20 cellular contexts compared by ENCODE assay signal in genomic region chr6:156658596-156659316, GRCh38.
DNase-seq lines count a peak whose midpoint lies in the region; ATAC-seq, FAIRE-seq and TF ChIP-seq lines count a peak whose summit lies in the region.
"Had no signal": no experiment of that assay in that cellular context is flagged by ENCODE, and none has a peak within 500 bp of the region (broad histone marks: within the 10 kb centered on the region; RNA-seq: fewer than 3 reads in every experiment).

No MANE protein-coding gene starts in this region.

- BruUV-seq in Calu3 (replicated peaks; lab: Mats Ljungman, UMichigan): no TSS peak

- H3K4me1 ChIP-seq in heart right ventricle (peaks cover 5 to 26% (median 20%) of the 10 kb centered on the region in 9 donors), astrocyte (ENCODE audit: insufficient read depth, low read length) (peaks cover 15% of the 10 kb centered on the region), mesenchymal stem cell (ENCODE audit: control insufficient read depth, insufficient read depth, low read depth, low read length) (peaks cover 2% of the 10 kb centered on the region), prostate gland (replicated peaks) (no peaks in the 10 kb centered on the region)

- no peak overlapping the region for H2BK120ac ChIP-seq in mesenchymal stem cell (ENCODE audit: low read depth, low read length)

- ATAC-seq in heart right ventricle: peak in 6 of 8 donors; percentile 6 to 42 (median 26)
- no peak for ATAC-seq in natural killer cell treated with Interleukin-12 subunit alpha and Interleukin-12 subunit beta and Interleukin-15 and Interleukin-18, amount 100 ng/mL, for 72 hours
- no peak for ATAC-seq in HG03378 (IDR thresholded peaks at IDR 0.05; ENCODE audit: unreplicated experiment)
- ATAC-seq: naive thymus-derived CD8-positive, alpha-beta T cell had no signal

- H4K8ac ChIP-seq in mesenchymal stem cell (ENCODE audit: low read length): no peak overlapping the region

- H4K20me1 ChIP-seq in astrocyte (ENCODE audit: insufficient read depth, low read length): no peaks in the 10 kb centered on the region

- H3K18ac ChIP-seq in mesenchymal stem cell (ENCODE audit: low read depth in 1 of 2, low read length in 2 of 2): no peak overlapping the region

- no peak overlapping the region for H2BK5ac ChIP-seq in mesenchymal stem cell (ENCODE audit: low read depth, low read length, poor library complexity, severe bottlenecking)

- no peak overlapping the region for H2BK12ac ChIP-seq in mesenchymal stem cell (ENCODE audit: low read length in 2 of 2)

- no peak overlapping the region for H3K14ac ChIP-seq in mesenchymal stem cell (ENCODE audit: low read length in 2 of 2)

- H3K23ac ChIP-seq in mesenchymal stem cell (ENCODE audit: low read length in 2 of 2): no peak overlapping the region

- no peak overlapping the region for H3K4ac ChIP-seq in mesenchymal stem cell (ENCODE audit: low read depth in 1 of 2, low read length in 2 of 2)

- H2AK5ac ChIP-seq in mesenchymal stem cell (ENCODE audit: low read length, severe bottlenecking): no peak overlapping the region

- peak overlapping the region; percentile 32 for H2AFZ ChIP-seq in astrocyte (ENCODE audit: low read depth, low read length)
- H2AFZ ChIP-seq in mesenchymal stem cell (ENCODE audit: low read depth, low read length): no peak overlapping the region

- WGBS in heart right ventricle, 2 donors: 46 to 62% methylated on average over 8 of the region's 8 CpGs
- WGBS in mesenchymal stem cell: 79% methylated on average over 8 of the region's 8 CpGs
- WGBS in prostate gland: 55% methylated on average over 8 of the region's 8 CpGs

- H3K79me2 ChIP-seq in astrocyte (ENCODE audit: insufficient read depth, low read length): no peaks in the 10 kb centered on the region

- H3K36me3 Mint-ChIP-seq in astrocyte (ENCODE audit: low read depth, unreplicated experiment): no peaks in the 10 kb centered on the region
- H3K36me3 Mint-ChIP-seq in Calu3 (ENCODE audit: insufficient read depth, unreplicated experiment): peaks cover 4% of the 10 kb centered on the region
- H3K36me3 Mint-ChIP-seq in natural killer cell treated with Interleukin-12 subunit alpha and Interleukin-12 subunit beta and Interleukin-15 and Interleukin-18, amount 100 ng/mL, for 72 hours: no peaks in the 10 kb centered on the region
- H3K36me3 Mint-ChIP-seq: CD4-positive, alpha-beta memory T cell had no signal

- H3K27me3 ChIP-seq in heart right ventricle: no peaks in the 10 kb centered on the region
- H3K27me3 ChIP-seq in astrocyte (ENCODE audit: insufficient read depth, low read length): no peaks in the 10 kb centered on the region
- H3K27me3 ChIP-seq in mesenchymal stem cell (ENCODE audit: control insufficient read depth in 1 of 2, insufficient read depth in 1 of 2, low read length in 2 of 2): no peaks in the 10 kb centered on the region
- no peaks in the 10 kb centered on the region for H3K27me3 ChIP-seq in prostate gland (replicated peaks; ENCODE audit: insufficient read depth)
- H3K27me3 ChIP-seq: esophagus squamous epithelium had no signal

- H3K4me3 Mint-ChIP-seq in astrocyte (ENCODE audit: unreplicated experiment) (no peak overlapping the region), Calu3 (ENCODE audit: low read depth, unreplicated experiment) (no peak overlapping the region)
- H3K4me3 Mint-ChIP-seq in natural killer cell treated with Interleukin-12 subunit alpha and Interleukin-12 subunit beta and Interleukin-15 and Interleukin-18, amount 100 ng/mL, for 72 hours: no peak overlapping the region
- H3K4me3 Mint-ChIP-seq: activated naive CD4-positive, alpha-beta T cell treated with anti-CD3 and anti-CD28 coated beads for 36 hours; naive thymus-derived CD8-positive, alpha-beta T cell; T-helper 2 cell treated with Interferon-gamma antibody and Interleukin-4, amounts not matched to agents 5 μg/mL and 100 μg/mL, for 36 hours had no signal

- H3K4me1 Mint-ChIP-seq in astrocyte (ENCODE audit: low read depth, unreplicated experiment): peaks cover 5% of the 10 kb centered on the region
- H3K4me1 Mint-ChIP-seq in Calu3 (ENCODE audit: low read depth, unreplicated experiment): peaks cover 19% of the 10 kb centered on the region
- H3K4me1 Mint-ChIP-seq in natural killer cell treated with Interleukin-12 subunit alpha and Interleukin-12 subunit beta and Interleukin-15 and Interleukin-18, amount 100 ng/mL, for 72 hours (ENCODE audit: low read depth in 2 of 2): peaks cover 0 to 7% of the 10 kb centered on the region in 2 donors

- no peak for FAIRE-seq in astrocyte (lab: Jason Lieb, UNC)
- FAIRE-seq: A204.1 had no signal

- CTCF ChIA-PET in Calu3 (lab: Charles Lee): no interaction called here

- H3K4me2 ChIP-seq in astrocyte (ENCODE audit: low read length) (peak overlapping the region; percentile 63), mesenchymal stem cell (ENCODE audit: low read length, poor library complexity, severe bottlenecking) (no peak overlapping the region)

- H3K4me3 ChIP-seq in heart right ventricle (peak overlapping the region in 1 of 10 donors; percentile 1), astrocyte (ENCODE audit: insufficient read depth, low read depth, low read length) (peak overlapping the region; percentile 25), mesenchymal stem cell (ENCODE audit: insufficient read depth in 1 of 2, low read depth in 1 of 2, low read length in 2 of 2) (peak overlapping the region in 1 of 2 experiments; percentile 61), prostate gland (no peak overlapping the region)
- H3K4me3 ChIP-seq: esophagus squamous epithelium, tibial artery had no signal

- no peak for DNase-seq in heart right ventricle
- DNase-seq in cardiac septum (ENCODE audit: low spot score): no peak
- peak; percentile 52 for DNase-seq in astrocyte (ENCODE audit: low read depth)
- DNase-seq in mesenchymal stem cell: no peak
- no peak for DNase-seq in Calu3
- DNase-seq in natural killer cell treated with Interleukin-12 subunit alpha and Interleukin-12 subunit beta and Interleukin-15 and Interleukin-18, amount 100 ng/mL, for 72 hours (ENCODE audit: low spot score): no peak
- DNase-seq in prostate gland (ENCODE audit: low spot score): no peak
- DNase-seq: activated CD4-positive, CD25-positive, alpha-beta regulatory T cell treated with anti-CD3 and anti-CD28 coated beads, Interleukin-2, amount 50 U/mL, for 72 hours; activated naive CD4-positive, alpha-beta T cell treated with anti-CD3 and anti-CD28 coated beads for 36 hours; esophagus squamous epithelium; naive thymus-derived CD8-positive, alpha-beta T cell; NCI-H2171 treated with DMSO at 0.1 percent for 48 hours; retina; stimulated activated CD4-positive, alpha-beta T cell treated with anti-CD3 and anti-CD28 coated beads, Interleukin-2, amount 100 ng/mL, for 48 hours; stimulated activated CD8-positive, alpha-beta memory T cell treated with anti-CD3 and anti-CD28 coated beads, Interleukin-4, amount 100 ng/mL, for 48 hours; tibial artery had no signal

- no peak for TF ChIP-seq POLR2A in prostate gland (IDR thresholded peaks at IDR 0.05)

- H3K9me3 Mint-ChIP-seq in astrocyte (ENCODE audit: unreplicated experiment): no peaks in the 10 kb centered on the region
- H3K9me3 Mint-ChIP-seq in Calu3 (ENCODE audit: low read depth, unreplicated experiment): no peaks in the 10 kb centered on the region
- H3K9me3 Mint-ChIP-seq in natural killer cell treated with Interleukin-12 subunit alpha and Interleukin-12 subunit beta and Interleukin-15 and Interleukin-18, amount 100 ng/mL, for 72 hours: no peaks in the 10 kb centered on the region
- H3K9me3 Mint-ChIP-seq: T-helper 2 cell treated with Interferon-gamma antibody and Interleukin-4, amounts not matched to agents 5 μg/mL and 100 μg/mL, for 36 hours had no signal

- H3K9me3 ChIP-seq in heart right ventricle: no peaks in the 10 kb centered on the region
- no peaks in the 10 kb centered on the region for H3K9me3 ChIP-seq in astrocyte (ENCODE audit: insufficient read depth, low read depth, low read length)
- H3K9me3 ChIP-seq in mesenchymal stem cell (ENCODE audit: control insufficient read depth, low read length): no peaks in the 10 kb centered on the region
- no peaks in the 10 kb centered on the region for H3K9me3 ChIP-seq in prostate gland
- H3K9me3 ChIP-seq: esophagus squamous epithelium, tibial artery had no signal

- H3K36me3 ChIP-seq in heart right ventricle (no peaks in the 10 kb centered on the region), astrocyte (ENCODE audit: insufficient read depth, low read length) (no peaks in the 10 kb centered on the region), mesenchymal stem cell (ENCODE audit: control insufficient read depth in 1 of 2, insufficient read depth in 2 of 2, low read depth in 1 of 2, low read length in 2 of 2) (no peaks in the 10 kb centered on the region), prostate gland (no peaks in the 10 kb centered on the region)
- H3K36me3 ChIP-seq: esophagus squamous epithelium, tibial artery had no signal

- no peak for TF ChIP-seq CTCF in heart right ventricle (IDR thresholded peaks at IDR 0.05)
- no peak for TF ChIP-seq CTCF in astrocyte (IDR thresholded peaks at IDR 0.05; ENCODE audit: insufficient read depth, low read depth, low read length)
- no peak for TF ChIP-seq CTCF in Calu3 (IDR thresholded peaks at IDR 0.05; ENCODE audit: unreplicated experiment)
- no peak for TF ChIP-seq CTCF in prostate gland (IDR thresholded peaks at IDR 0.05)

- H3K27ac ChIP-seq in heart right ventricle: no peak overlapping the region
- H3K27ac ChIP-seq in astrocyte (ENCODE audit: low read depth, low read length): peak overlapping the region; percentile 74
- H3K27ac ChIP-seq in mesenchymal stem cell (ENCODE audit: low read length, poor library complexity, severe bottlenecking): no peak overlapping the region
- H3K27ac ChIP-seq in prostate gland: no peak overlapping the region
- H3K27ac ChIP-seq: esophagus squamous epithelium had no signal

- H4K91ac ChIP-seq in mesenchymal stem cell (ENCODE audit: low read length): no peak overlapping the region

- H3K27ac Mint-ChIP-seq in astrocyte (ENCODE audit: unreplicated experiment) (no peak overlapping the region), Calu3 (ENCODE audit: unreplicated experiment) (no peak overlapping the region)
- no peak overlapping the region for H3K27ac Mint-ChIP-seq in natural killer cell treated with Interleukin-12 subunit alpha and Interleukin-12 subunit beta and Interleukin-15 and Interleukin-18, amount 100 ng/mL, for 72 hours
- H3K27ac Mint-ChIP-seq: activated naive CD4-positive, alpha-beta T cell treated with anti-CD3 and anti-CD28 coated beads for 36 hours; naive thymus-derived CD8-positive, alpha-beta T cell; T-helper 2 cell treated with Interferon-gamma antibody and Interleukin-4, amounts not matched to agents 5 μg/mL and 100 μg/mL, for 36 hours had no signal

- H3K27me3 Mint-ChIP-seq in astrocyte (ENCODE audit: low read depth, unreplicated experiment): no peaks in the 10 kb centered on the region
- H3K27me3 Mint-ChIP-seq in Calu3 (ENCODE audit: unreplicated experiment): peaks cover 10% of the 10 kb centered on the region
- peaks cover 7 to 34% of the 10 kb centered on the region in 2 donors for H3K27me3 Mint-ChIP-seq in natural killer cell treated with Interleukin-12 subunit alpha and Interleukin-12 subunit beta and Interleukin-15 and Interleukin-18, amount 100 ng/mL, for 72 hours

- H2BK15ac ChIP-seq in mesenchymal stem cell (ENCODE audit: low read depth, poor library complexity, severe bottlenecking): no peak overlapping the region

- no peaks in the 10 kb centered on the region for H3K79me1 ChIP-seq in mesenchymal stem cell (replicated peaks; ENCODE audit: low read length, poor library complexity, severe bottlenecking)

- intact Hi-C loops in heart right ventricle (cut with DNase I) (no loop called here), cardiac septum (cut with DNase I) (loop anchor here (1.0 kb wide), 1 partner anchor 28 kb away; no protein-coding TSS in a partner anchor), Calu3 (cut with micrococcal nuclease; ENCODE audit: unreplicated experiment) (no loop called here), prostate gland (cut with DNase I) (no loop called here)

- peak overlapping the region; percentile 42 for H3K9ac ChIP-seq in astrocyte (ENCODE audit: low read length)
- H3K9ac ChIP-seq in mesenchymal stem cell (ENCODE audit: low read length): peak overlapping the region; percentile 79

Comparison
In these comparisons a context has a peak if more than half of its experiments do, and no peak if none do; other contexts are left out.
1. ATAC-seq: peak in heart right ventricle (6 of 8); none in natural killer cell treated with Interleukin-12 subunit alpha and Interleukin-12 subunit beta and Interleukin-15 and Interleukin-18, amount 100 ng/mL, for 72 hours (0 of 2) and HG03378 (single experiment).